Comparison of ENCODE assay signal across 8 cellular contexts in genomic region chr11:23112987-23113886, GRCh38.
DNase-seq lines count a peak whose midpoint lies in the region; ATAC-seq and TF ChIP-seq lines count a peak whose summit lies in the region.

No MANE protein-coding gene starts in this region.

- ATAC-seq in natural killer cell (peak; percentile 37 to 71 (median 68)), HG03066 (IDR thresholded peaks at IDR 0.05; ENCODE audit: low read depth, unreplicated experiment) (peak; percentile 58), HG03097 (IDR thresholded peaks at IDR 0.05; ENCODE audit: low FRiP score, unreplicated experiment) (no peak)
- no peak for ATAC-seq in natural killer cell treated with Interleukin-12 subunit alpha and Interleukin-12 subunit beta and Interleukin-15 and Interleukin-18, amount 100 ng/mL, for 72 hours

- H3K36me3 Mint-ChIP-seq in natural killer cell: peaks cover 9% of the 10 kb centered on the region
- H3K36me3 Mint-ChIP-seq in natural killer cell treated with Interleukin-12 subunit alpha and Interleukin-12 subunit beta and Interleukin-15 and Interleukin-18, amount 100 ng/mL, for 72 hours: peaks cover 11% of the 10 kb centered on the region
- H3K36me3 Mint-ChIP-seq in T-helper 2 cell treated with Interferon-gamma antibody and Interleukin-4, amounts not matched to agents 5 μg/mL and 100 μg/mL, for 36 hours (ENCODE audit: low read depth): no peaks in the 10 kb centered on the region

- no peak overlapping the region for H3K27ac Mint-ChIP-seq in natural killer cell
- no peak overlapping the region for H3K27ac Mint-ChIP-seq in natural killer cell treated with Interleukin-12 subunit alpha and Interleukin-12 subunit beta and Interleukin-15 and Interleukin-18, amount 100 ng/mL, for 72 hours
- no peak overlapping the region for H3K27ac Mint-ChIP-seq in T-helper 2 cell treated with Interferon-gamma antibody and Interleukin-4, amounts not matched to agents 5 μg/mL and 100 μg/mL, for 36 hours

- H3K4me3 Mint-ChIP-seq in natural killer cell: no peak overlapping the region
- H3K4me3 Mint-ChIP-seq in natural killer cell treated with Interleukin-12 subunit alpha and Interleukin-12 subunit beta and Interleukin-15 and Interleukin-18, amount 100 ng/mL, for 72 hours: no peak overlapping the region
- no peak overlapping the region for H3K4me3 Mint-ChIP-seq in T-helper 2 cell treated with Interferon-gamma antibody and Interleukin-4, amounts not matched to agents 5 μg/mL and 100 μg/mL, for 36 hours

- DNase-seq in natural killer cell (no peak), NCI-H2171 treated with DMSO at 0.1 percent for 48 hours (lab: John Stamatoyannopoulos, UW) (peak; percentile 72), astrocyte of the hippocampus (ENCODE audit: low read depth, low spot score) (peak; percentile 61), iris pigment epithelial cell (ENCODE audit: low read depth) (peak; percentile 56)
- DNase-seq in natural killer cell treated with Interleukin-12 subunit alpha and Interleukin-12 subunit beta and Interleukin-15 and Interleukin-18, amount 100 ng/mL, for 72 hours (ENCODE audit: low spot score): no peak
- no peak for DNase-seq in T-helper 2 cell treated with Interferon-gamma antibody and Interleukin-4, amounts not matched to agents 5 μg/mL and 100 μg/mL, for 36 hours (ENCODE audit: low spot score)

- peak; percentile 79 for TF ChIP-seq CTCF in natural killer cell (IDR thresholded peaks at IDR 0.05)

- H3K27me3 Mint-ChIP-seq in natural killer cell (ENCODE audit: low read depth in 2 of 2): no peaks in the 10 kb centered on the region
- H3K27me3 Mint-ChIP-seq in natural killer cell treated with Interleukin-12 subunit alpha and Interleukin-12 subunit beta and Interleukin-15 and Interleukin-18, amount 100 ng/mL, for 72 hours: peaks cover 0 to 7% of the 10 kb centered on the region in 2 donors
- no peaks in the 10 kb centered on the region for H3K27me3 Mint-ChIP-seq in T-helper 2 cell treated with Interferon-gamma antibody and Interleukin-4, amounts not matched to agents 5 μg/mL and 100 μg/mL, for 36 hours (ENCODE audit: low read depth)

- peaks cover 19 to 21% of the 10 kb centered on the region in 2 donors for H3K4me1 Mint-ChIP-seq in natural killer cell
- peaks cover 0 to 10% of the 10 kb centered on the region in 2 donors for H3K4me1 Mint-ChIP-seq in natural killer cell treated with Interleukin-12 subunit alpha and Interleukin-12 subunit beta and Interleukin-15 and Interleukin-18, amount 100 ng/mL, for 72 hours (ENCODE audit: low read depth in 2 of 2)
- no peaks in the 10 kb centered on the region for H3K4me1 Mint-ChIP-seq in T-helper 2 cell treated with Interferon-gamma antibody and Interleukin-4, amounts not matched to agents 5 μg/mL and 100 μg/mL, for 36 hours (ENCODE audit: low read depth)

- intact Hi-C loops in natural killer cell (cut with micrococcal nuclease): loop anchor here (5.0 kb wide), 1 partner anchor 1214 kb away; no protein-coding TSS in a partner anchor

- H3K9me3 Mint-ChIP-seq in natural killer cell: peaks cover 6 to 12% of the 10 kb centered on the region in 2 donors
- peaks cover 4% of the 10 kb centered on the region for H3K9me3 Mint-ChIP-seq in natural killer cell treated with Interleukin-12 subunit alpha and Interleukin-12 subunit beta and Interleukin-15 and Interleukin-18, amount 100 ng/mL, for 72 hours
- H3K9me3 Mint-ChIP-seq in T-helper 2 cell treated with Interferon-gamma antibody and Interleukin-4, amounts not matched to agents 5 μg/mL and 100 μg/mL, for 36 hours: no peaks in the 10 kb centered on the region

Comparison
In these comparisons a context has a peak if more than half of its experiments do, and no peak if none do; other contexts are left out.
1. ATAC-seq: peak in natural killer cell (3 of 3) and HG03066 (single experiment); none in natural killer cell treated with Interleukin-12 subunit alpha and Interleukin-12 subunit beta and Interleukin-15 and Interleukin-18, amount 100 ng/mL, for 72 hours (0 of 2) and HG03097 (single experiment).
2. DNase-seq: peak in NCI-H2171 treated with DMSO at 0.1 percent for 48 hours (single experiment), astrocyte of the hippocampus (single experiment) and iris pigment epithelial cell (single experiment); none in natural killer cell (single experiment), natural killer cell treated with Interleukin-12 subunit alpha and Interleukin-12 subunit beta and Interleukin-15 and Interleukin-18, amount 100 ng/mL, for 72 hours (single experiment) and T-helper 2 cell treated with Interferon-gamma antibody and Interleukin-4, amounts not matched to agents 5 μg/mL and 100 μg/mL, for 36 hours (single experiment).